ENCODE assay signal across 23 cellular contexts in genomic region chr9:131951155-131951554, GRCh38.
DNase-seq lines count a peak whose midpoint lies in the region; ATAC-seq and TF ChIP-seq lines count a peak whose summit lies in the region.
"Had no signal": no experiment of that assay in that cellular context is flagged by ENCODE, and none has a peak within 500 bp of the region (broad histone marks: within the 10 kb centered on the region; RNA-seq: fewer than 3 reads in every experiment).

No MANE protein-coding gene starts in this region.

- H3K23ac ChIP-seq in mesenchymal stem cell (ENCODE audit: low read length in 2 of 2), result no peak overlapping the region

- 55% methylated on average over 3 of the region's 3 CpGs for WGBS in mesenchymal stem cell

- ATAC-seq in thoracic aorta (ENCODE audit: insufficient number of reproducible peaks, low FRiP score, low read depth), result no peak
- ATAC-seq: HCT116 had no signal

- H2BK5ac ChIP-seq in mesenchymal stem cell (ENCODE audit: low read depth, low read length, poor library complexity, severe bottlenecking), result no peak overlapping the region

- H3K36me3 ChIP-seq in mesenchymal stem cell (ENCODE audit: control insufficient read depth in 1 of 2, insufficient read depth in 2 of 2, low read depth in 1 of 2, low read length in 2 of 2) (peaks cover 5 to 9% of the 10 kb centered on the region in 2 experiments), thoracic aorta (no peaks in the 10 kb centered on the region)

- no peak overlapping the region for H3K14ac ChIP-seq in mesenchymal stem cell (ENCODE audit: low read length in 2 of 2)

- H3K9me3 ChIP-seq in mesenchymal stem cell (ENCODE audit: control insufficient read depth, low read length), result no peaks in the 10 kb centered on the region
- no peaks in the 10 kb centered on the region for H3K9me3 ChIP-seq in thoracic aorta
- H3K9me3 ChIP-seq: BLaER1 had no signal

- no peak overlapping the region for H3K4me2 ChIP-seq in mesenchymal stem cell (ENCODE audit: low read length, poor library complexity, severe bottlenecking)
- H3K4me2 ChIP-seq: BLaER1 had no signal

- H3K4me1 ChIP-seq in mesenchymal stem cell (ENCODE audit: control insufficient read depth, insufficient read depth, low read depth, low read length), result peaks cover 17% of the 10 kb centered on the region
- peaks cover 11 to 23% of the 10 kb centered on the region in 2 donors for H3K4me1 ChIP-seq in thoracic aorta (ENCODE audit: control insufficient read depth in 1 of 2, low read depth in 2 of 2)
- H3K4me1 ChIP-seq: BLaER1 had no signal

- no peak overlapping the region for H4K91ac ChIP-seq in mesenchymal stem cell (ENCODE audit: low read length)

- peak overlapping the region; percentile 9 for H3K9ac ChIP-seq in mesenchymal stem cell (ENCODE audit: low read length)
- H3K9ac ChIP-seq: BLaER1 had no signal

- no peak for TF ChIP-seq CTCF in thoracic aorta (IDR thresholded peaks at IDR 0.05)

- CTCF ChIA-PET in HEK293T (lab: Yijun Ruan, JAX), result no interaction called here

- H3K27me3 ChIP-seq in mesenchymal stem cell (ENCODE audit: control insufficient read depth in 1 of 2, insufficient read depth in 1 of 2, low read length in 2 of 2) (no peaks in the 10 kb centered on the region), thoracic aorta (replicated peaks; ENCODE audit: insufficient read depth) (no peaks in the 10 kb centered on the region)
- H3K27me3 ChIP-seq: BLaER1 had no signal

- H3K4me3 ChIP-seq in mesenchymal stem cell (ENCODE audit: insufficient read depth in 1 of 2, low read depth in 1 of 2, low read length in 2 of 2), result no peak overlapping the region
- H3K4me3 ChIP-seq in thoracic aorta, result no peak overlapping the region
- H3K4me3 ChIP-seq: BLaER1, SK-N-MC had no signal

- POLR2A ChIA-PET in HEK293T (lab: Yijun Ruan, JAX), result no interaction called here

- H3K79me1 ChIP-seq in mesenchymal stem cell (replicated peaks; ENCODE audit: low read length, poor library complexity, severe bottlenecking), result peaks cover 41% of the 10 kb centered on the region

- no peak overlapping the region for H2AK5ac ChIP-seq in mesenchymal stem cell (ENCODE audit: low read length, severe bottlenecking)

- H3K4ac ChIP-seq in mesenchymal stem cell (ENCODE audit: low read depth in 1 of 2, low read length in 2 of 2), result no peak overlapping the region

- no peak overlapping the region for H4K8ac ChIP-seq in mesenchymal stem cell (ENCODE audit: low read length)

- DNase-seq in HEK293T (ENCODE audit: extremely low spot score) (peak; percentile 14), caudate nucleus (lab: John Stamatoyannopoulos, UW) (no peak), mesenchymal stem cell (no peak), thoracic aorta (ENCODE audit: low spot score) (no peak), SIG-M5 treated with dmso at 0.1 percent for 504 hours (lab: John Stamatoyannopoulos, UW; ENCODE audit: unreplicated experiment) (no peak), iPS-NIHi11 (ENCODE audit: low spot score) (no peak), NCI-H2171 treated with DMSO at 0.1 percent for 48 hours (lab: John Stamatoyannopoulos, UW) (no peak)
- DNase-seq: CD4-positive, CD25-positive, alpha-beta regulatory T cell; DMS153; DND-41; Karpas-422; NCI-H1092 treated with DMSO at 0.1 percent for 48 hours; NCI-H1436; NCI-H187 treated with DMSO at 0.1 percent for 48 hours; NCI-H446 treated with DMSO at 0.1 percent for 48 hours; NCI-H526; NCI-H82; NK-92 treated with Interleukin-12 subunit alpha and Interleukin-12 subunit beta, amount 100 ng/mL, for 24 hours; RPMI8226; SHP77 had no signal

- H3K18ac ChIP-seq in mesenchymal stem cell (ENCODE audit: low read depth in 1 of 2, low read length in 2 of 2), result no peak overlapping the region

- H2BK120ac ChIP-seq in mesenchymal stem cell (ENCODE audit: low read depth, low read length), result no peak overlapping the region

- H2BK15ac ChIP-seq in mesenchymal stem cell (ENCODE audit: low read depth, poor library complexity, severe bottlenecking), result no peak overlapping the region

- no peak overlapping the region for H2BK12ac ChIP-seq in mesenchymal stem cell (ENCODE audit: low read length in 2 of 2)

- no peak overlapping the region for H2AFZ ChIP-seq in mesenchymal stem cell (ENCODE audit: low read depth, low read length)

- H3K27ac ChIP-seq in caudate nucleus (ENCODE audit: low read depth, low read length), result peak overlapping the region; percentile 86
- H3K27ac ChIP-seq in mesenchymal stem cell (ENCODE audit: low read length, poor library complexity, severe bottlenecking), result no peak overlapping the region
- peak overlapping the region; percentile 28 to 78 for H3K27ac ChIP-seq in thoracic aorta
- H3K27ac ChIP-seq: BLaER1, SK-N-MC had no signal

TF ChIP-seq in HEK293T, 16 proteins besides CTCF, POLR2A, EP300 and RAD21:
- peak; percentile 67; the same call in 1 of the 2 replicates for TF ChIP-seq CTBP1 (IDR thresholded peaks at IDR 0.05; ENCODE audit: borderline replicate concordance)
- TF ChIP-seq PKNOX1 (IDR thresholded peaks at IDR 0.05), result peak; percentile 93
- no peak for TF ChIP-seq SP1 (IDR thresholded peaks at IDR 0.05)
